Comparison of ENCODE assay signal across 11 cellular contexts in genomic region chr2:168801961-168802824, GRCh38. TPM values are rescaled to one million over a fixed set of nuclear protein-coding genes. Genes with fewer than 3 reads are reported as not detected.
DNase-seq lines count a peak whose midpoint lies in the region; ATAC-seq and TF ChIP-seq lines count a peak whose summit lies in the region.
"Had no signal": no experiment of that assay in that cellular context is flagged by ENCODE, and none has a peak within 500 bp of the region (broad histone marks: within the 10 kb centered on the region; RNA-seq: fewer than 3 reads in every experiment).

NOSTRIN (plus strand) TSS chr2:168802637; CDS start chr2:168802647, 10 bp downstream.

- DNase-seq in HCEC 1CT (peak; percentile 27), body of pancreas (peak; percentile 60 to 81 (median 65)), iris pigment epithelial cell (ENCODE audit: low read depth) (peak; percentile 34), EL (no peak), midbrain (lab: John Stamatoyannopoulos, UW) (no peak)
- DNase-seq: NCI-H510A, WERI-Rb-1 had no signal

- H3K27ac ChIP-seq in body of pancreas: peak within 1 kb of the TSS; percentile 57 to 86 (median 72)
- peak within 1 kb of the TSS; percentile 33 for H3K27ac ChIP-seq in skeletal muscle tissue (ENCODE audit: low read depth, low read length)
- H3K27ac ChIP-seq: WERI-Rb-1 had no signal

- H3K36me3 ChIP-seq in body of pancreas (replicated peaks in 1 of 2; ENCODE audit: insufficient read depth in 1 of 2, low read depth in 2 of 2): no peaks in the 10 kb centered on the region
- H3K36me3 ChIP-seq in skeletal muscle tissue (ENCODE audit: control insufficient read depth in 3 of 3, insufficient read depth in 3 of 3, low read length in 3 of 3): no peaks in the 10 kb centered on the region
- H3K36me3 ChIP-seq: ascending aorta, WERI-Rb-1 had no signal

- ATAC-seq in body of pancreas: peak; percentile 86
- no peak for ATAC-seq in HG03521 (IDR thresholded peaks at IDR 0.05; ENCODE audit: unreplicated experiment)
- ATAC-seq in GM21786 (IDR thresholded peaks at IDR 0.05; ENCODE audit: unreplicated experiment): no peak

- peaks cover 43% of the 10 kb centered on the region for H3K4me1 ChIP-seq in body of pancreas
- peaks cover 0 to 6% (median 0%) of the 10 kb centered on the region in 3 donors for H3K4me1 ChIP-seq in skeletal muscle tissue (ENCODE audit: control insufficient read depth in 3 of 3, insufficient read depth in 3 of 3, low read length in 3 of 3)
- H3K4me1 ChIP-seq: ascending aorta had no signal

- intact Hi-C loops in body of pancreas (cut with DNase I): no loop called here

- TF ChIP-seq POLR2A in body of pancreas (IDR thresholded peaks at IDR 0.05): peak in 2 of 3 donors; percentile 76

- H3K9ac ChIP-seq in skeletal muscle tissue (ENCODE audit: low read depth in 1 of 3, low read length in 3 of 3): peak within 1 kb of the TSS in 1 of 3 donors; percentile 8

- H3K9me3 ChIP-seq in body of pancreas (no peaks in the 10 kb centered on the region), skeletal muscle tissue (ENCODE audit: control insufficient read depth in 3 of 3, low read length in 3 of 3) (no peaks in the 10 kb centered on the region)
- H3K9me3 ChIP-seq: ascending aorta had no signal

- H3K4me3 ChIP-seq in body of pancreas: peak within 1 kb of the TSS in 1 of 2 donors; percentile 16
- H3K4me3 ChIP-seq in skeletal muscle tissue (ENCODE audit: low read length in 3 of 3): peak within 1 kb of the TSS in 2 of 3 donors; percentile 25 to 46

- 19 to 28% methylated on average over 9 to 10 of the region's 10 CpGs for WGBS in body of pancreas, 2 donors

- no peaks in the 10 kb centered on the region for H3K27me3 ChIP-seq in body of pancreas
- H3K27me3 ChIP-seq in skeletal muscle tissue (ENCODE audit: control insufficient read depth in 3 of 3, insufficient read depth in 3 of 3, low read length in 3 of 3): no peaks in the 10 kb centered on the region
- H3K27me3 ChIP-seq: ascending aorta had no signal

- TF ChIP-seq CTCF in body of pancreas (IDR thresholded peaks at IDR 0.05): no peak

RNA-seq across cellular contexts. Expression of gene NOSTRIN, which starts in this region (rescaled TPM):
- total RNA-seq in body of pancreas (10 to 100 TPM; 34.8 to 64.3 TPM), skeletal muscle tissue (8.4 TPM)

Comparison
In these comparisons a context has a peak if more than half of its experiments do, and no peak if none do; other contexts are left out.
1. DNase-seq: peak in HCEC 1CT (single experiment), body of pancreas (4 of 4) and iris pigment epithelial cell (single experiment); none in EL (single experiment) and midbrain (single experiment).